Comparison of ENCODE assay signal across 35 cellular contexts in genomic region chrX:46569621-46570020, GRCh38.
"Had no signal": no experiment of that assay in that cellular context is flagged by ENCODE, and none has a peak within 500 bp of the region (broad histone marks: within the 10 kb centered on the region; RNA-seq: fewer than 3 reads in every experiment).

No MANE protein-coding gene starts in this region.

- H3K4me3 ChIP-seq: adrenal gland, body of pancreas, breast epithelium, K562, Peyer's patch had no signal

- H3K27ac ChIP-seq: adrenal gland, body of pancreas, breast epithelium, Peyer's patch, WERI-Rb-1 had no signal

- ATAC-seq: activated CD8-positive, alpha-beta T cell treated with anti-CD3 and anti-CD28 coated beads for 36 hours; activated naive CD4-positive, alpha-beta T cell treated with anti-CD3 and anti-CD28 coated beads, Interleukin-2, amount 50 U/mL, for 72 hours; activated T-cell treated with anti-CD3 and anti-CD28 coated beads, Interleukin-2, amount 50 U/mL, for 4 hours; body of pancreas; K562; PC-3 had no signal

- H3K4me1 ChIP-seq: adrenal gland, breast epithelium had no signal

- H3K27me3 ChIP-seq: body of pancreas, Peyer's patch had no signal

- H3K9me3 ChIP-seq: adrenal gland, body of pancreas, Peyer's patch had no signal

- H3K36me3 ChIP-seq: adrenal gland, breast epithelium, Peyer's patch, WERI-Rb-1 had no signal

- DNase-seq: activated CD4-positive, alpha-beta T cell treated with anti-CD3 and anti-CD28 coated beads for 1 hour; activated CD4-positive, alpha-beta T cell treated with anti-CD3 and anti-CD28 coated beads for 48 hours; activated CD4-positive, alpha-beta T cell treated with anti-CD3 and anti-CD28 coated beads, Interleukin-2, amount 50 U/mL, for 4 hours; activated CD4-positive, CD25-positive, alpha-beta regulatory T cell; activated CD8-positive, alpha-beta memory T cell treated with anti-CD3 and anti-CD28 coated beads, Interleukin-2, amount 50 U/mL, for 4 hours; activated CD8-positive, alpha-beta T cell treated with anti-CD3 and anti-CD28 coated beads for 36 hours; activated gamma-delta T cell treated with Interleukin-2 at 50 U/mL for 16 hours; activated naive CD4-positive, alpha-beta T cell treated with anti-CD3 and anti-CD28 coated beads for 36 hours; activated T-cell treated with anti-CD3 and anti-CD28 coated beads for 4 hours; activated T-cell treated with anti-CD3 and anti-CD28 coated beads, Interleukin-2, amount 50 U/mL, for 4 hours; adrenal gland; body of pancreas; caudate nucleus; cerebellar nuclear complex; NCI-H1092 treated with DMSO at 0.1 percent for 48 hours; NCI-H1436; NCI-H1694; NCI-H2081 treated with DMSO at 0.1 percent for 48 hours; NCI-H2171; NCI-H226; NCI-H446 treated with DMSO at 0.1 percent for 48 hours; NCI-H69; NCI-H82; NK-92 treated with Interleukin-12 subunit alpha and Interleukin-12 subunit beta, amount 100 ng/mL, for 24 hours; PC-3; Peyer's patch; RPMI8226; SW 1271; T-helper 1 cell; T-helper 2 cell; T-helper 9 cell; WERI-Rb-1 had no signal
